Comparison of ENCODE assay signal across 8 cellular contexts in genomic region chr10:80453715-80454525, GRCh38. TPM values are rescaled to one million over a fixed set of nuclear protein-coding genes. Genes with fewer than 3 reads are reported as not detected.
DNase-seq lines count a peak whose midpoint lies in the region; ATAC-seq, FAIRE-seq and TF ChIP-seq lines count a peak whose summit lies in the region.

TSS of gene TSPAN14 (plus strand) at chr10:80454310. CDS start at chr10:80489234, 34,924 bp downstream.

- RAD21 ChIA-PET in GM12878 (lab: Charles Lee; ENCODE audit: unreplicated experiment), result interaction anchor here (1.3 to 21.4 kb wide), 7 partner anchors 11 to 50 kb away, joined by 4 to 432 read pairs (median 7); no protein-coding TSS in a partner anchor

- no peaks in the 10 kb centered on the region for H3K36me3 ChIP-seq in GM06990 (ENCODE audit: control insufficient read depth, insufficient read depth, low read length)
- H3K36me3 ChIP-seq in Loucy (ENCODE audit: insufficient read depth, low read length), result no peaks in the 10 kb centered on the region
- H3K36me3 ChIP-seq in GM12878 (ENCODE audit: control insufficient read depth in 2 of 2, insufficient read depth in 2 of 2, low read length in 1 of 2), result no peaks in the 10 kb centered on the region
- H3K36me3 ChIP-seq in hepatocyte (replicated peaks; ENCODE audit: insufficient read depth, low read depth), result no peaks in the 10 kb centered on the region

- SMC1A ChIA-PET in GM12878 (lab: Charles Lee; ENCODE audit: uncharacterized antibody, unreplicated experiment), result interaction anchor here (1.5 to 36.0 kb wide), 6 partner anchors 9 to 52 kb away, joined by 4 to 1038 read pairs (median 49); no protein-coding TSS in a partner anchor

- H3K27me3 ChIP-seq in GM06990 (replicated peaks; ENCODE audit: control insufficient read depth, insufficient read depth, low read length) (no peaks in the 10 kb centered on the region), Loucy (ENCODE audit: insufficient read depth, low read length, poor library complexity, severe bottlenecking) (no peaks in the 10 kb centered on the region), GM12878 (replicated peaks in 1 of 2; ENCODE audit: control insufficient read depth in 2 of 2, insufficient read depth in 2 of 2, low read length in 1 of 2) (no peaks in the 10 kb centered on the region), hepatocyte (no peaks in the 10 kb centered on the region)

- peak; percentile 65 for ATAC-seq in GM12878

- peak; percentile 83 for DNase-seq in GM06990 (ENCODE audit: extremely low read depth, insufficient read length)
- peak; percentile 39 for DNase-seq in GOT3 (lab: John Stamatoyannopoulos, UW)
- DNase-seq in T1000 (lab: John Stamatoyannopoulos, UW), result peak; percentile 71
- DNase-seq in GM12878 (ENCODE audit: low read depth, low spot score), result no peak
- peak; percentile 95 for DNase-seq in hepatocyte (ENCODE audit: low spot score)
- peak; percentile 87 for DNase-seq in retina
- no peak for DNase-seq in NCI-H187 treated with DMSO at 0.1 percent for 48 hours (lab: John Stamatoyannopoulos, UW)

- H3K4me2 ChIP-seq in Loucy (ENCODE audit: low read depth, low read length, poor library complexity, severe bottlenecking), result peak within 1 kb of the TSS; percentile 96
- H3K4me2 ChIP-seq in GM12878 (ENCODE audit: control insufficient read depth, insufficient read depth), result peak within 1 kb of the TSS; percentile 90
- H3K4me2 ChIP-seq in hepatocyte, result peak within 1 kb of the TSS; percentile 94

- in situ Hi-C loops in GM12878 (cut with MboI), result no loop called here

- 3% methylated on average over 18 of the region's 107 CpGs for WGBS in GM12878 (ENCODE audit: insufficient coverage, insufficient replicate concordance, low lambda C conversion rate, missing lambda C conversion rate)
- under 1% methylated on average over 49 of the region's 107 CpGs for WGBS in hepatocyte (ENCODE audit: low lambda C conversion rate, missing lambda C conversion rate)

- H3K9me3 ChIP-seq in Loucy (ENCODE audit: insufficient read depth, low read depth, low read length), result no peaks in the 10 kb centered on the region
- peaks cover 3% of the 10 kb centered on the region; the same call in 1 of the 3 replicates for H3K9me3 ChIP-seq in GM12878 (replicated peaks; ENCODE audit: control insufficient read depth, insufficient read depth, low read length)
- H3K9me3 ChIP-seq in hepatocyte (ENCODE audit: low read depth), result no peaks in the 10 kb centered on the region

- FAIRE-seq in GM12878 (lab: Jason Lieb, UNC), result no peak

- H3K79me2 ChIP-seq in Loucy (ENCODE audit: insufficient read depth, low read length), result peaks cover 42% of the 10 kb centered on the region
- H3K79me2 ChIP-seq in GM12878 (ENCODE audit: control insufficient read depth, insufficient read depth, low read length), result peaks cover 40% of the 10 kb centered on the region
- H3K79me2 ChIP-seq in hepatocyte, result peaks cover 52% of the 10 kb centered on the region

- H3K9ac ChIP-seq in Loucy (ENCODE audit: low read depth, low read length, poor library complexity, severe bottlenecking) (peak within 1 kb of the TSS; percentile 84), GM12878 (ENCODE audit: control insufficient read depth, insufficient read depth, low read length) (peak within 1 kb of the TSS; percentile 86)

- POLR2A ChIA-PET in GM12878 (lab: Charles Lee), result interaction anchor here (0.8 to 9.6 kb wide), 4 partner anchors 16 to 52 kb away, joined by 3 to 190 read pairs (median 17); no protein-coding TSS in a partner anchor

- H3K27ac ChIP-seq in GM12878 (ENCODE audit: control insufficient read depth, insufficient read depth) (peak within 1 kb of the TSS; percentile 67), hepatocyte (peak within 1 kb of the TSS; percentile 100)

- peak within 1 kb of the TSS; percentile 83 for H2AFZ ChIP-seq in Loucy (ENCODE audit: low read length)
- H2AFZ ChIP-seq in GM12878 (ENCODE audit: control insufficient read depth, low read depth, low read length), result peak within 1 kb of the TSS; percentile 65
- peak within 1 kb of the TSS; percentile 90 for H2AFZ ChIP-seq in hepatocyte

- H3K4me1 ChIP-seq in Loucy (ENCODE audit: insufficient read depth, low read length, poor library complexity, severe bottlenecking) (peaks cover 31% of the 10 kb centered on the region), GM12878 (ENCODE audit: control insufficient read depth, insufficient read depth, low read length) (peaks cover 46% of the 10 kb centered on the region), hepatocyte (ENCODE audit: insufficient read depth) (peaks cover 54% of the 10 kb centered on the region)

- H4K20me1 ChIP-seq in Loucy (ENCODE audit: insufficient read depth, low read length, poor library complexity, severe bottlenecking) (peaks cover 31% of the 10 kb centered on the region), GM12878 (ENCODE audit: control insufficient read depth, insufficient read depth) (no peaks in the 10 kb centered on the region), hepatocyte (ENCODE audit: insufficient read depth, poor library complexity, severe bottlenecking) (peaks cover 39% of the 10 kb centered on the region)

- H3K4me3 ChIP-seq in GM06990 (replicated peaks; ENCODE audit: low read depth, low read length) (peak within 1 kb of the TSS; percentile 88), Loucy (ENCODE audit: low read length, poor library complexity, severe bottlenecking) (peak within 1 kb of the TSS; percentile 93), GM12878 (peak within 1 kb of the TSS; percentile 92), hepatocyte (peak within 1 kb of the TSS; percentile 97)

- TF ChIP-seq CTCF in GM06990 (IDR thresholded peaks at IDR 0.05; ENCODE audit: insufficient read depth, low read length, poor library complexity, severe bottlenecking), result no peak
- TF ChIP-seq CTCF in Loucy (conservative IDR thresholded peaks at IDR 0.05; ENCODE audit: low read length), result no peak
- no peak for TF ChIP-seq CTCF in GM12878 (IDR thresholded peaks at IDR 0.05 in 2 of 3, conservative IDR thresholded peaks at IDR 0.05 in 1 of 3; ENCODE audit: control insufficient read depth in 2 of 3, extremely low read depth in 1 of 3, insufficient read depth in 1 of 3, low read depth in 3 of 3, low read length in 3 of 3)
- TF ChIP-seq CTCF in hepatocyte (IDR thresholded peaks at IDR 0.05; ENCODE audit: poor library complexity), result no peak

- BruUV-seq in GM12878 (replicated peaks; lab: Mats Ljungman, UMichigan), result no TSS peak

- no peak for TF ChIP-seq RAD21 in GM12878 (IDR thresholded peaks at IDR 0.05; ENCODE audit: insufficient read depth, low read depth, low read length)

- peaks cover 15% of the 10 kb centered on the region; the same call in 1 of the 2 replicates for H3F3A ChIP-seq in Loucy (ENCODE audit: low read depth)

- H3K9me2 ChIP-seq in Loucy (replicated peaks; ENCODE audit: low read depth, low read length) (no peaks in the 10 kb centered on the region), hepatocyte (replicated peaks; ENCODE audit: insufficient read depth) (no peaks in the 10 kb centered on the region)

- TF ChIP-seq EP300 in GM12878 (IDR thresholded peaks at IDR 0.05; ENCODE audit: borderline replicate concordance in 1 of 2, control insufficient read depth in 1 of 2, low read depth in 2 of 2, low read length in 2 of 2), result no peak

- intact Hi-C loops in GM12878 (cut with micrococcal nuclease; ENCODE audit: unreplicated experiment), result loop anchor here (10.0 kb wide), 1 partner anchor 651 kb away; no protein-coding TSS in a partner anchor

- CTCF ChIA-PET in GM12878 (lab: Yijun Ruan, JAX), result interaction anchor here (0.6 to 21.3 kb wide), 6 partner anchors 9 to 186 kb away, joined by 3 to 852 read pairs (median 7); no protein-coding TSS in a partner anchor

- peak; percentile 74 for TF ChIP-seq POLR2A in GM12878 (IDR thresholded peaks at IDR 0.05; ENCODE audit: low read depth, low read length)

RNA-seq across cellular contexts. Expression of gene TSPAN14, which starts in this region (rescaled TPM):
- total RNA-seq in GM12878 (2013; cell fraction: nucleolus; rRNA removed), result 100 and 110 TPM in 2 replicates
- 12.5 and 13.3 TPM in 2 replicates for total RNA-seq in GM12878 (2014; rRNA removed)
- 8.0 and 8.1 TPM in 2 replicates for total RNA-seq in GM12878 (2014; rRNA removed; fragmentation: Illumina TruSeq; extraction: Trizol)
- 30.0 and 31.7 TPM in 2 replicates for total RNA-seq in GM12878 (2021)
- 7.3 TPM for polyA plus RNA-seq in GM12878 (2011; ENCODE audit: low read depth)
- polyA plus RNA-seq in GM12878 (2011; rRNA removed), result 18.8 and 27.8 TPM in 2 replicates
- polyA plus RNA-seq in GM12878 (2011; cell fraction: cytosol; rRNA removed), result 31.9 and 34.2 TPM in 2 replicates
- 45.1 and 52.6 TPM in 2 replicates for polyA plus RNA-seq in GM12878 (2011; cell fraction: nucleus; rRNA removed)
- polyA plus RNA-seq in GM12878 (2012), result 11.9 and 19.2 TPM in 2 replicates
- polyA plus RNA-seq in GM12878 (2014; fragmentation: Illumina TruSeq; extraction: Trizol), result 8.6 and 16.9 TPM in 2 replicates
- polyA plus RNA-seq in GM12878 (2014; fragmentation: Nextera tagmentation; extraction: Ambion mirVana), result 1 to 10 TPM; 2.5 to 2.6 TPM
- 21.1 and 23.3 TPM in 2 replicates for polyA plus RNA-seq in GM12878 (2014; rRNA removed)
- polyA plus RNA-seq in GM12878 (2016; fragmentation: Nextera tagmentation; extraction: Ambion mirVana), result 10 to 100 TPM; 19.0 to 22.0 TPM
- polyA minus RNA-seq in GM12878 (2011; rRNA and poly(A)+ RNA removed), result 21.3 and 31.5 TPM in 2 replicates
- polyA minus RNA-seq in GM12878 (2011; cell fraction: cytosol; rRNA and poly(A)+ RNA removed), result 8.9 and 10.2 TPM in 2 replicates
- polyA minus RNA-seq in GM12878 (2011; cell fraction: nucleus; rRNA and poly(A)+ RNA removed), result 17.2 and 26.6 TPM in 2 replicates
- total RNA-seq in hepatocyte, result 55.1 and 65.9 TPM in 2 replicates
- 90.4 and 104 TPM in 2 replicates for polyA plus RNA-seq in hepatocyte

Comparison
In these comparisons a context has a peak if more than half of its experiments do, and no peak if none do; other contexts are left out.
1. DNase-seq: peak in GM06990 (single experiment), GOT3 (single experiment), T1000 (single experiment), hepatocyte (single experiment) and retina (single experiment); none in GM12878 (single experiment) and NCI-H187 treated with DMSO at 0.1 percent for 48 hours (single experiment).
2. Peak in every context shown above with its lines, with median percentiles within 50 percentile points of each other: H3K4me3 ChIP-seq, H2AFZ ChIP-seq and H3K4me2 ChIP-seq.